ENCODE assay signal across 18 cellular contexts in genomic region chr10:36542493-36542892, GRCh38.
A peak's percentile ranks its signal among the peaks of the same experiment; 100 is the strongest.
DNase-seq lines count a peak whose midpoint lies in the region; ATAC-seq, FAIRE-seq and TF ChIP-seq lines count a peak whose summit lies in the region.
"Had no signal": no experiment of that assay in that cellular context is flagged by ENCODE, and none has a peak within 500 bp of the region (broad histone marks: within the 10 kb centered on the region; RNA-seq: fewer than 3 reads in every experiment).

No MANE protein-coding gene starts in this region.

- no peak overlapping the region for H3K18ac ChIP-seq in H9 (ENCODE audit: insufficient read length, low read depth, low read length)

- no peak overlapping the region for H3K56ac ChIP-seq in H9 (ENCODE audit: insufficient read length, low read depth, low read length)

- POLR2A ChIA-PET in endothelial cell of umbilical vein (lab: Charles Lee) (no interaction called here), HepG2 (lab: Yijun Ruan, JAX) (no interaction called here)

- H2BK12ac ChIP-seq in H9 (ENCODE audit: insufficient read length, low read depth, low read length), result no peak overlapping the region

- no peaks in the 10 kb centered on the region for H3K27me3 Mint-ChIP-seq in H9 (ENCODE audit: low read depth)

- H3K4me2 ChIP-seq in endothelial cell of umbilical vein (ENCODE audit: insufficient read depth, low read length), result no peak overlapping the region
- H3K4me2 ChIP-seq in HepG2 (ENCODE audit: low read depth, low read length), result no peak overlapping the region
- no peak overlapping the region for H3K4me2 ChIP-seq in H9 (ENCODE audit: insufficient read depth, insufficient read length, low read length)
- H3K4me2 ChIP-seq: BLaER1 had no signal

- TF ChIP-seq EP300 in HepG2 (IDR thresholded peaks at IDR 0.05; ENCODE audit: low read depth in 2 of 2, low read length in 2 of 2) (no peak), HepG2 (CRISPR knock-in tag; IDR thresholded peaks at IDR 0.05; ENCODE audit: borderline replicate concordance) (no peak)

- no peaks in the 10 kb centered on the region for H3K79me1 ChIP-seq in H9 (ENCODE audit: insufficient read depth, low read depth, low read length, poor library complexity, severe bottlenecking)

- H4K8ac ChIP-seq in H9 (replicated peaks; ENCODE audit: insufficient read length, low read depth, low read length), result no peak overlapping the region

- ATAC-seq in HG03565 (IDR thresholded peaks at IDR 0.05; ENCODE audit: unreplicated experiment), result no peak
- no peak for ATAC-seq in HepG2
- no peak for ATAC-seq in aorta (ENCODE audit: low FRiP score)
- ATAC-seq: HCT116 had no signal

- no peak overlapping the region for H2AK5ac ChIP-seq in H9 (ENCODE audit: insufficient read length, low read length)

- no peak overlapping the region for H3K27ac ChIP-seq in endothelial cell of umbilical vein (ENCODE audit: insufficient read depth, low read depth, low read length)
- H3K27ac ChIP-seq in HepG2 (ENCODE audit: extremely low read length, insufficient read depth, low read length), result no peak overlapping the region
- no peak overlapping the region for H3K27ac ChIP-seq in aorta (ENCODE audit: low read depth in 1 of 2, low read length in 2 of 2)
- no peak overlapping the region for H3K27ac ChIP-seq in H9 (ENCODE audit: insufficient read length, low read depth, low read length)
- H3K27ac ChIP-seq: BLaER1, HL-60 had no signal

- H3K36me3 ChIP-seq in endothelial cell of umbilical vein (ENCODE audit: control insufficient read depth in 2 of 2, extremely low read depth in 1 of 2, insufficient read depth in 2 of 2, low read length in 2 of 2) (no peaks in the 10 kb centered on the region), HepG2 (replicated peaks in 1 of 2; ENCODE audit: control insufficient read depth in 1 of 2, insufficient read depth in 2 of 2, low read length in 2 of 2) (no peaks in the 10 kb centered on the region), aorta (ENCODE audit: control insufficient read depth in 1 of 2, insufficient read depth in 2 of 2, low read length in 1 of 2) (no peaks in the 10 kb centered on the region)
- H3K36me3 ChIP-seq: BLaER1 had no signal

- no peak overlapping the region for H3T11ph ChIP-seq in H9 (ENCODE audit: low read length)

- H3K9me3 Mint-ChIP-seq in H9, result no peaks in the 10 kb centered on the region

- H3K4me1 Mint-ChIP-seq in H9, result peaks cover 8 to 10% of the 10 kb centered on the region in 2 experiments

- no peak overlapping the region for H2BK15ac ChIP-seq in H9 (ENCODE audit: low read depth, low read length)

- H3K4me1 ChIP-seq in endothelial cell of umbilical vein (ENCODE audit: control insufficient read depth, extremely low read depth, insufficient read depth, low read length) (peaks cover 17% of the 10 kb centered on the region), HepG2 (ENCODE audit: insufficient read depth, low read length) (no peaks in the 10 kb centered on the region), aorta (ENCODE audit: control insufficient read depth in 1 of 2, insufficient read depth in 2 of 2, low read length in 2 of 2) (no peaks in the 10 kb centered on the region), H9 (ENCODE audit: insufficient read depth, low read length) (no peaks in the 10 kb centered on the region)

- no peak overlapping the region for H2BK5ac ChIP-seq in H9 (ENCODE audit: insufficient read length, low read length)

- no peak overlapping the region for H4K5ac ChIP-seq in H9 (ENCODE audit: insufficient read length, low read depth, low read length)

- no peaks in the 10 kb centered on the region for H3K36me3 Mint-ChIP-seq in H9 (ENCODE audit: insufficient read depth in 1 of 3, low read depth in 3 of 3)

- H3K27ac Mint-ChIP-seq in H9, result no peak overlapping the region

- H2BK120ac ChIP-seq in H9 (ENCODE audit: low read depth, low read length, poor library complexity, severe bottlenecking), result no peak overlapping the region

- no peaks in the 10 kb centered on the region for H3K27me3 ChIP-seq in endothelial cell of umbilical vein (ENCODE audit: control insufficient read depth in 2 of 2, insufficient read depth in 2 of 2, low read length in 2 of 2)
- H3K27me3 ChIP-seq in HepG2 (ENCODE audit: control insufficient read depth in 1 of 2, insufficient read depth in 2 of 2, low read length in 2 of 2), result no peaks in the 10 kb centered on the region
- no peaks in the 10 kb centered on the region for H3K27me3 ChIP-seq in aorta (ENCODE audit: control insufficient read depth in 1 of 2, insufficient read depth in 2 of 2, low read length in 1 of 2)
- H3K27me3 ChIP-seq in H9 (ENCODE audit: insufficient read depth, low read length), result no peaks in the 10 kb centered on the region
- H3K27me3 ChIP-seq: BLaER1 had no signal

- no peak overlapping the region for H4K91ac ChIP-seq in H9 (ENCODE audit: insufficient read length, low read depth, low read length)

- no peak overlapping the region for H2BK20ac ChIP-seq in H9 (ENCODE audit: low read depth, low read length, poor library complexity, severe bottlenecking)

- CTCF ChIA-PET in endothelial cell of umbilical vein (lab: Charles Lee), result no interaction called here
- CTCF ChIA-PET in HepG2 (lab: Yijun Ruan, JAX; ENCODE audit: low intra/inter-chr PET ratio, low total read pairs), result no interaction called here

- H3K9ac ChIP-seq in endothelial cell of umbilical vein (replicated peaks; ENCODE audit: extremely low read depth, insufficient read depth, low read length), result no peak overlapping the region
- H3K9ac ChIP-seq in HepG2 (ENCODE audit: insufficient read depth, low read depth, low read length), result no peak overlapping the region
- H3K9ac ChIP-seq in H9 (ENCODE audit: extremely low read depth, insufficient read length, low read length), result no peak overlapping the region
- H3K9ac ChIP-seq: BLaER1 had no signal

- H3K4ac ChIP-seq in H9 (ENCODE audit: low read depth, low read length), result no peak overlapping the region

- 0% methylated on average over 4 of the region's 4 CpGs for WGBS in HepG2 (ENCODE audit: low lambda C conversion rate)
- WGBS in aorta, 2 donors, result 47 to 52% methylated on average over 4 of the region's 4 CpGs
- no CpG with 5 or more reads among the region's 4 CpGs for WGBS in H9 (ENCODE audit: extremely low coverage, insufficient read length, low lambda C conversion rate)

- H3K23me2 ChIP-seq in H9 (ENCODE audit: insufficient read length, low read depth, low read length, poor library complexity, severe bottlenecking), result no peaks in the 10 kb centered on the region

- H4K20me1 ChIP-seq in endothelial cell of umbilical vein (replicated peaks; ENCODE audit: control insufficient read depth, extremely low read depth, insufficient read depth, low read length) (no peaks in the 10 kb centered on the region), HepG2 (ENCODE audit: insufficient read depth, low read length) (no peaks in the 10 kb centered on the region), H9 (ENCODE audit: control insufficient read depth, insufficient read depth, insufficient read length) (no peaks in the 10 kb centered on the region)
- H4K20me1 ChIP-seq: BLaER1 had no signal

- BruUV-seq in endothelial cell of umbilical vein (replicated peaks; lab: Mats Ljungman, UMichigan), result no TSS peak
- BruUV-seq in HepG2 (replicated peaks; lab: Mats Ljungman, UMichigan), result no TSS peak

- FAIRE-seq in endothelial cell of umbilical vein (lab: Jason Lieb, UNC), result no peak
- FAIRE-seq in HepG2 (lab: Jason Lieb, UNC), result no peak

- no peak for TF ChIP-seq RAD21 in HepG2 (CRISPR knock-in tag; IDR thresholded peaks at IDR 0.05)

- TF ChIP-seq CTCF in AG09319 (IDR thresholded peaks at IDR 0.05; ENCODE audit: low read depth, low read length) (no peak), endothelial cell of umbilical vein (IDR thresholded peaks at IDR 0.05; ENCODE audit: extremely low read depth in 1 of 2, insufficient read depth in 1 of 2, low read depth in 1 of 2, low read length in 2 of 2) (no peak), HepG2 (CRISPR knock-in tag; IDR thresholded peaks at IDR 0.05) (no peak), H9 (conservative IDR thresholded peaks at IDR 0.05) (no peak)

- dilution Hi-C loops in endothelial cell of umbilical vein (cut with MboI; ENCODE audit: extremely low pct_ligation_motif_present, low sequenced_read_pairs), result no loop called here

- peak; percentile 14 for DNase-seq in AG09319 (ENCODE audit: extremely low read depth, low read depth)
- peak; percentile 10 for DNase-seq in HuH-7 (ENCODE audit: low spot score)
- peak; percentile 37 for DNase-seq in endothelial cell of umbilical vein (ENCODE audit: low read depth, low spot score)
- peak; percentile 16 for DNase-seq in left kidney (ENCODE audit: low read depth, low spot score)
- no peak for DNase-seq in HepG2 (ENCODE audit: low spot score)
- DNase-seq in aorta, result no peak
- no peak for DNase-seq in H9
- DNase-seq: KG1, NCI-H1092, NCI-H187, NCI-H446 treated with DMSO at 0.1 percent for 48 hours, NCI-H774, SIG-M5, SW 1271 had no signal

- H2AFZ ChIP-seq in endothelial cell of umbilical vein (ENCODE audit: low read depth, low read length) (peak overlapping the region; percentile 51), HepG2 (ENCODE audit: low read length) (no peak overlapping the region), H9 (ENCODE audit: low read length) (no peak overlapping the region)

- no peaks in the 10 kb centered on the region for H3K9me1 ChIP-seq in endothelial cell of umbilical vein (replicated peaks; ENCODE audit: control insufficient read depth, extremely low read depth, insufficient read depth, low read length)

- no peaks in the 10 kb centered on the region for H3K9me3 ChIP-seq in endothelial cell of umbilical vein (replicated peaks; ENCODE audit: control insufficient read depth, insufficient read depth, low read length)
- no peaks in the 10 kb centered on the region for H3K9me3 ChIP-seq in HepG2 (ENCODE audit: low read length)
- no peaks in the 10 kb centered on the region for H3K9me3 ChIP-seq in aorta (ENCODE audit: control insufficient read depth, low read length)
- no peaks in the 10 kb centered on the region for H3K9me3 ChIP-seq in H9 (ENCODE audit: control insufficient read depth, low read depth, low read length)
- H3K9me3 ChIP-seq: BLaER1 had no signal

- H3K14ac ChIP-seq in H9 (ENCODE audit: insufficient read depth, low read length), result no peak overlapping the region

- H3K4me3 Mint-ChIP-seq in H9, result no peak overlapping the region

- H3K23ac ChIP-seq in H9 (ENCODE audit: insufficient read length, low read depth, low read length), result no peak overlapping the region

- H3K4me3 ChIP-seq in endothelial cell of umbilical vein (replicated peaks in 1 of 3; ENCODE audit: insufficient read depth in 1 of 3, low read depth in 1 of 3, low read length in 3 of 3) (no peak overlapping the region), HepG2 (replicated peaks in 1 of 3; ENCODE audit: insufficient read depth in 1 of 3, low read depth in 2 of 3, low read length in 3 of 3) (no peak overlapping the region), aorta (ENCODE audit: low read length in 2 of 2) (no peak overlapping the region)
- H3K4me3 ChIP-seq: BLaER1 had no signal

- TF ChIP-seq POLR2A in endothelial cell of umbilical vein (IDR thresholded peaks at IDR 0.05; ENCODE audit: low read depth, low read length), result no peak
- TF ChIP-seq POLR2A in HepG2 (IDR thresholded peaks at IDR 0.05; ENCODE audit: insufficient read depth in 1 of 2, low read depth in 2 of 2, low read length in 2 of 2), result no peak

- H3K79me2 ChIP-seq in endothelial cell of umbilical vein (ENCODE audit: control insufficient read depth, insufficient read depth, low read length) (no peaks in the 10 kb centered on the region), HepG2 (ENCODE audit: insufficient read depth, low read length) (no peaks in the 10 kb centered on the region), H9 (ENCODE audit: insufficient read depth, low read length) (no peaks in the 10 kb centered on the region)

- intact Hi-C loops in endothelial cell of umbilical vein (cut with micrococcal nuclease) (no loop called here), HepG2 (cut with micrococcal nuclease; ENCODE audit: unreplicated experiment) (no loop called here), aorta (cut with DNase I) (no loop called here)

- in situ Hi-C loops in HepG2 (cut with HindIII; ENCODE audit: extremely low pct_ligation_motif_present, low pct_unique_long_range_greater_than_20kb), result no loop called here

Comparison
In these comparisons a context has a peak if more than half of its experiments do, and no peak if none do; other contexts are left out.
1. DNase-seq: peak in AG09319 (single experiment), HuH-7 (single experiment), endothelial cell of umbilical vein (single experiment) and left kidney (single experiment); none in HepG2 (single experiment), aorta (0 of 2) and H9 (single experiment).